ENCODE assay signal across 9 cellular contexts in genomic region chr15:86624261-86625036, GRCh38.
DNase-seq lines count a peak whose midpoint lies in the region; ATAC-seq lines count a peak whose summit lies in the region.
"Had no signal": no experiment of that assay in that cellular context is flagged by ENCODE, and none has a peak within 500 bp of the region (broad histone marks: within the 10 kb centered on the region; RNA-seq: fewer than 3 reads in every experiment).

No MANE protein-coding gene starts in this region.

- no peaks in the 10 kb centered on the region for H3K79me1 ChIP-seq in neuronal stem cell (ENCODE audit: low read depth, low read length)

- H3K27ac ChIP-seq in neuronal stem cell (replicated peaks; ENCODE audit: low read length): no peak overlapping the region
- H3K27ac ChIP-seq: BLaER1 treated with 17β-estradiol and CSF1 and Interleukin-3, amounts not matched to agents 10 nM and 100 nM had no signal

- H3K9ac ChIP-seq in neuronal stem cell (ENCODE audit: low read depth, low read length, poor library complexity): peak overlapping the region; percentile 45
- H3K9ac ChIP-seq: BLaER1 treated with 17β-estradiol and CSF1 and Interleukin-3, amounts not matched to agents 10 nM and 100 nM had no signal

- no CpG with 5 or more reads among the region's 6 CpGs for WGBS in neuronal stem cell (ENCODE audit: extremely low coverage in 2 of 2, insufficient read length in 2 of 2, insufficient replicate concordance in 1 of 2), 2 donors

- H3K4me1 Mint-ChIP-seq in stimulated activated naive CD8-positive, alpha-beta T cell treated with anti-CD3 and anti-CD28 coated beads, Interleukin-15, amount 100 ng/mL, for 72 hours: peaks cover 27% of the 10 kb centered on the region

- H3K4me2 ChIP-seq in neuronal stem cell (ENCODE audit: insufficient read depth, low read length, poor library complexity, severe bottlenecking): no peak overlapping the region

- no peak overlapping the region for H4K8ac ChIP-seq in neuronal stem cell (ENCODE audit: low read depth, low read length)

- H3K9me3 Mint-ChIP-seq in stimulated activated naive CD8-positive, alpha-beta T cell treated with anti-CD3 and anti-CD28 coated beads, Interleukin-15, amount 100 ng/mL, for 72 hours: no peaks in the 10 kb centered on the region

- H2BK120ac ChIP-seq in neuronal stem cell (ENCODE audit: low read depth, low read length): no peak overlapping the region

- H3K18ac ChIP-seq in neuronal stem cell (ENCODE audit: low read length): no peak overlapping the region

- peak; percentile 100 for ATAC-seq in stimulated activated naive CD8-positive, alpha-beta T cell treated with anti-CD3 and anti-CD28 coated beads, Interleukin-15, amount 100 ng/mL, for 72 hours
- ATAC-seq in GM18517 (IDR thresholded peaks at IDR 0.05; ENCODE audit: unreplicated experiment): no peak

- DNase-seq in NOMO-1 treated with DMSO at 0.1 percent for 48 hours (lab: John Stamatoyannopoulos, UW; ENCODE audit: unreplicated experiment) (peak; percentile 44), NOMO-1 treated with dmso at 0.1 percent for 144 hours (lab: John Stamatoyannopoulos, UW; ENCODE audit: unreplicated experiment) (no peak), NCI-H82 treated with DMSO at 0.1 percent for 48 hours (lab: John Stamatoyannopoulos, UW; ENCODE audit: unreplicated experiment) (peak; percentile 13), fibroblast of gingiva (ENCODE audit: low read depth) (peak; percentile 2), neuronal stem cell (ENCODE audit: low spot score) (peak; percentile 61)
- peak; percentile 85 for DNase-seq in activated CD8-positive, alpha-beta memory T cell treated with anti-CD3 and anti-CD28 coated beads, Interleukin-2, amount 50 U/mL, for 48 hours
- peak; percentile 71 to 83 for DNase-seq in stimulated activated naive CD8-positive, alpha-beta T cell treated with anti-CD3 and anti-CD28 coated beads, Interleukin-15, amount 100 ng/mL, for 72 hours

- H3K36me3 ChIP-seq in neuronal stem cell (replicated peaks in 1 of 2; ENCODE audit: control insufficient read depth in 2 of 2, insufficient read depth in 2 of 2, low read length in 2 of 2): no peaks in the 10 kb centered on the region
- H3K36me3 ChIP-seq: BLaER1 treated with 17β-estradiol and CSF1 and Interleukin-3, amounts not matched to agents 10 nM and 100 nM had no signal

- peak overlapping the region; percentile 2 for H2AFZ ChIP-seq in neuronal stem cell (ENCODE audit: low read length)

- no peaks in the 10 kb centered on the region for H3K27me3 Mint-ChIP-seq in stimulated activated naive CD8-positive, alpha-beta T cell treated with anti-CD3 and anti-CD28 coated beads, Interleukin-15, amount 100 ng/mL, for 72 hours

- H3K14ac ChIP-seq in neuronal stem cell (ENCODE audit: low read length): no peak overlapping the region

- H2BK12ac ChIP-seq in neuronal stem cell (ENCODE audit: low read length): no peak overlapping the region

- peak overlapping the region in 1 of 2 donors; percentile 57 for H3K4me3 ChIP-seq in neuronal stem cell (ENCODE audit: low read length in 2 of 2)
- H3K4me3 ChIP-seq: BLaER1 treated with 17β-estradiol and CSF1 and Interleukin-3, amounts not matched to agents 10 nM and 100 nM had no signal

- H3K27me3 ChIP-seq in neuronal stem cell (ENCODE audit: control insufficient read depth in 3 of 3, insufficient read depth in 3 of 3, low read depth in 1 of 3, low read length in 3 of 3): no peaks in the 10 kb centered on the region
- H3K27me3 ChIP-seq: BLaER1 treated with 17β-estradiol and CSF1 and Interleukin-3, amounts not matched to agents 10 nM and 100 nM had no signal

- H3K4me3 Mint-ChIP-seq in stimulated activated naive CD8-positive, alpha-beta T cell treated with anti-CD3 and anti-CD28 coated beads, Interleukin-15, amount 100 ng/mL, for 72 hours: peak overlapping the region in 1 of 2 donors; percentile 21

- no peak overlapping the region for H3K4ac ChIP-seq in neuronal stem cell (ENCODE audit: low read length)

- no peak overlapping the region for H2BK15ac ChIP-seq in neuronal stem cell (ENCODE audit: low read length)

- H3K9me3 ChIP-seq in neuronal stem cell (replicated peaks in 1 of 2; ENCODE audit: control insufficient read depth in 2 of 2, insufficient read depth in 1 of 2, low read depth in 1 of 2, low read length in 2 of 2): peaks cover 0 to 2% of the 10 kb centered on the region in 2 donors
- H3K9me3 ChIP-seq: BLaER1 treated with 17β-estradiol and CSF1 and Interleukin-3, amounts not matched to agents 10 nM and 100 nM had no signal

- no peak overlapping the region for H3K23ac ChIP-seq in neuronal stem cell (ENCODE audit: low read depth, low read length, poor library complexity)

- no peak overlapping the region for H2AK5ac ChIP-seq in neuronal stem cell (ENCODE audit: low read depth, low read length)

- peak overlapping the region in 1 of 2 donors; percentile 3 for H3K27ac Mint-ChIP-seq in stimulated activated naive CD8-positive, alpha-beta T cell treated with anti-CD3 and anti-CD28 coated beads, Interleukin-15, amount 100 ng/mL, for 72 hours

- H4K91ac ChIP-seq in neuronal stem cell (ENCODE audit: low read depth, low read length, poor library complexity): no peak overlapping the region

- H2BK5ac ChIP-seq in neuronal stem cell (ENCODE audit: low read length): no peak overlapping the region

- peaks cover 6 to 12% of the 10 kb centered on the region in 2 donors for H3K4me1 ChIP-seq in neuronal stem cell (ENCODE audit: control insufficient read depth in 2 of 2, insufficient read depth in 1 of 2, low read depth in 1 of 2, low read length in 2 of 2)
